In genomic region chr1:156814571-156815260, GRCh38 we compare ENCODE assay signal across 8 cellular contexts. TPM values are rescaled to one million over a fixed set of nuclear protein-coding genes. Genes with fewer than 3 reads are reported as not detected.
DNase-seq lines count a peak whose midpoint lies in the region; ATAC-seq and TF ChIP-seq lines count a peak whose summit lies in the region.
"Had no signal": no experiment of that assay in that cellular context is flagged by ENCODE, and none has a peak within 500 bp of the region (broad histone marks: within the 10 kb centered on the region; RNA-seq: fewer than 3 reads in every experiment).

No MANE protein-coding gene starts in this region.

- H3K27ac ChIP-seq in liver (ENCODE audit: low read depth in 1 of 2, low read length in 2 of 2) (peak overlapping the region; percentile 74 to 84), suprapubic skin (no peak overlapping the region)

- peaks cover 59% of the 10 kb centered on the region in 2 donors for H3K36me3 Mint-ChIP-seq in activated naive CD4-positive, alpha-beta T cell treated with anti-CD3 and anti-CD28 coated beads, Interleukin-2, amount 50 U/mL, for 72 hours

- H3K4me1 ChIP-seq in liver (ENCODE audit: control insufficient read depth in 4 of 4, insufficient read depth in 4 of 4, low read length in 3 of 4) = peaks cover 3 to 8% (median 6%) of the 10 kb centered on the region in 4 donors
- H3K4me1 ChIP-seq in suprapubic skin = peaks cover 17% of the 10 kb centered on the region

- 86% methylated on average over 7 of the region's 7 CpGs for WGBS in liver
- WGBS in suprapubic skin = 59% methylated on average over 3 of the region's 7 CpGs

- ATAC-seq in activated naive CD4-positive, alpha-beta T cell treated with anti-CD3 and anti-CD28 coated beads, Interleukin-2, amount 50 U/mL, for 72 hours = peak in 1 of 2 donors; percentile 45

- no peaks in the 10 kb centered on the region for H3K9me3 ChIP-seq in liver (ENCODE audit: control insufficient read depth in 4 of 4, low read length in 3 of 4)
- H3K9me3 ChIP-seq in suprapubic skin = no peaks in the 10 kb centered on the region

- no peak for TF ChIP-seq EP300 in suprapubic skin (IDR thresholded peaks at IDR 0.05)

- no peaks in the 10 kb centered on the region for H3K36me3 ChIP-seq in liver (ENCODE audit: control insufficient read depth in 4 of 4, insufficient read depth in 3 of 4, low read depth in 1 of 4, low read length in 3 of 4)
- H3K36me3 ChIP-seq in suprapubic skin = no peaks in the 10 kb centered on the region

- no peak for TF ChIP-seq POLR2A in suprapubic skin (IDR thresholded peaks at IDR 0.05)

- no peak for TF ChIP-seq CTCF in liver (IDR thresholded peaks at IDR 0.05; ENCODE audit: low read depth, low read length, missing input control)
- TF ChIP-seq CTCF in suprapubic skin (IDR thresholded peaks at IDR 0.05) = no peak
- no peak for TF ChIP-seq CTCF in GM20000 (IDR thresholded peaks at IDR 0.05; ENCODE audit: extremely low read depth, missing control alignments)

- no peak for TF ChIP-seq RAD21 in liver (IDR thresholded peaks at IDR 0.05)

- H3K27me3 ChIP-seq in liver (ENCODE audit: control insufficient read depth in 4 of 4, insufficient read depth in 4 of 4, low read length in 3 of 4) (no peaks in the 10 kb centered on the region), suprapubic skin (no peaks in the 10 kb centered on the region)

- H3K9ac ChIP-seq in liver (ENCODE audit: low read depth in 1 of 2, low read length in 2 of 2) = no peak overlapping the region

- peak overlapping the region; percentile 95 to 96 for H3K27ac Mint-ChIP-seq in activated naive CD4-positive, alpha-beta T cell treated with anti-CD3 and anti-CD28 coated beads, Interleukin-2, amount 50 U/mL, for 72 hours

- DNase-seq in SK-N-DZ (ENCODE audit: low spot score) (peak; percentile 13), suprapubic skin (ENCODE audit: low spot score in 2 of 2) (no peak), GM20000 (ENCODE audit: low spot score) (no peak), OCI-M1 (lab: John Stamatoyannopoulos, UW) (no peak), NCI-H2081 (lab: John Stamatoyannopoulos, UW) (no peak)
- peak in 1 of 2 donors; percentile 75 for DNase-seq in activated naive CD4-positive, alpha-beta T cell treated with anti-CD3 and anti-CD28 coated beads, Interleukin-2, amount 50 U/mL, for 72 hours (ENCODE audit: low spot score in 2 of 2)
- DNase-seq: NCI-H524 treated with DMSO at 0.1 percent for 48 hours had no signal

- peaks cover 0 to 4% of the 10 kb centered on the region in 2 donors for H3K9me3 Mint-ChIP-seq in activated naive CD4-positive, alpha-beta T cell treated with anti-CD3 and anti-CD28 coated beads, Interleukin-2, amount 50 U/mL, for 72 hours

- H3K4me3 ChIP-seq in liver (ENCODE audit: low read depth in 1 of 3, low read length in 3 of 3) (no peak overlapping the region), suprapubic skin (peak overlapping the region; percentile 52)

TF ChIP-seq in liver, 16 proteins besides CTCF, POLR2A, EP300 and RAD21:
- TF ChIP-seq, protein P1, sequence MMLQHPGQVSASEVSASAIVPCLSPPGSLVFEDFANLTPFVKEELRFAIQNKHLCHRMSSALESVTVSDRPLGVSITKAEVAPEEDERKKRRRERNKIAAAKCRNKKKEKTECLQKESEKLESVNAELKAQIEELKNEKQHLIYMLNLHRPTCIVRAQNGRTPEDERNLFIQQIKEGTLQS (IDR thresholded peaks at IDR 0.05) = no peak
- no peak for TF ChIP-seq GABPA (IDR thresholded peaks at IDR 0.05 in 1 of 2, conservative IDR thresholded peaks at IDR 0.05 in 1 of 2)
- TF ChIP-seq YY1 (IDR thresholded peaks at IDR 0.05) = no peak
- TF ChIP-seq, protein P2, sequence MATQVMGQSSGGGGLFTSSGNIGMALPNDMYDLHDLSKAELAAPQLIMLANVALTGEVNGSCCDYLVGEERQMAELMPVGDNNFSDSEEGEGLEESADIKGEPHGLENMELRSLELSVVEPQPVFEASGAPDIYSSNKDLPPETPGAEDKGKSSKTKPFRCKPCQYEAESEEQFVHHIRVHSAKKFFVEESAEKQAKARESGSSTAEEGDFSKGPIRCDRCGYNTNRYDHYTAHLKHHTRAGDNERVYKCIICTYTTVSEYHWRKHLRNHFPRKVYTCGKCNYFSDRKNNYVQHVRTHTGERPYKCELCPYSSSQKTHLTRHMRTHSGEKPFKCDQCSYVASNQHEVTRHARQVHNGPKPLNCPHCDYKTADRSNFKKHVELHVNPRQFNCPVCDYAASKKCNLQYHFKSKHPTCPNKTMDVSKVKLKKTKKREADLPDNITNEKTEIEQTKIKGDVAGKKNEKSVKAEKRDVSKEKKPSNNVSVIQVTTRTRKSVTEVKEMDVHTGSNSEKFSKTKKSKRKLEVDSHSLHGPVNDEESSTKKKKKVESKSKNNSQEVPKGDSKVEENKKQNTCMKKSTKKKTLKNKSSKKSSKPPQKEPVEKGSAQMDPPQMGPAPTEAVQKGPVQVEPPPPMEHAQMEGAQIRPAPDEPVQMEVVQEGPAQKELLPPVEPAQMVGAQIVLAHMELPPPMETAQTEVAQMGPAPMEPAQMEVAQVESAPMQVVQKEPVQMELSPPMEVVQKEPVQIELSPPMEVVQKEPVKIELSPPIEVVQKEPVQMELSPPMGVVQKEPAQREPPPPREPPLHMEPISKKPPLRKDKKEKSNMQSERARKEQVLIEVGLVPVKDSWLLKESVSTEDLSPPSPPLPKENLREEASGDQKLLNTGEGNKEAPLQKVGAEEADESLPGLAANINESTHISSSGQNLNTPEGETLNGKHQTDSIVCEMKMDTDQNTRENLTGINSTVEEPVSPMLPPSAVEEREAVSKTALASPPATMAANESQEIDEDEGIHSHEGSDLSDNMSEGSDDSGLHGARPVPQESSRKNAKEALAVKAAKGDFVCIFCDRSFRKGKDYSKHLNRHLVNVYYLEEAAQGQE (IDR thresholded peaks at IDR 0.05) = no peak
- TF ChIP-seq NR2F2 (IDR thresholded peaks at IDR 0.05) = no peak
- no peak for TF ChIP-seq SP1 (IDR thresholded peaks at IDR 0.05)
- TF ChIP-seq, protein P3, sequence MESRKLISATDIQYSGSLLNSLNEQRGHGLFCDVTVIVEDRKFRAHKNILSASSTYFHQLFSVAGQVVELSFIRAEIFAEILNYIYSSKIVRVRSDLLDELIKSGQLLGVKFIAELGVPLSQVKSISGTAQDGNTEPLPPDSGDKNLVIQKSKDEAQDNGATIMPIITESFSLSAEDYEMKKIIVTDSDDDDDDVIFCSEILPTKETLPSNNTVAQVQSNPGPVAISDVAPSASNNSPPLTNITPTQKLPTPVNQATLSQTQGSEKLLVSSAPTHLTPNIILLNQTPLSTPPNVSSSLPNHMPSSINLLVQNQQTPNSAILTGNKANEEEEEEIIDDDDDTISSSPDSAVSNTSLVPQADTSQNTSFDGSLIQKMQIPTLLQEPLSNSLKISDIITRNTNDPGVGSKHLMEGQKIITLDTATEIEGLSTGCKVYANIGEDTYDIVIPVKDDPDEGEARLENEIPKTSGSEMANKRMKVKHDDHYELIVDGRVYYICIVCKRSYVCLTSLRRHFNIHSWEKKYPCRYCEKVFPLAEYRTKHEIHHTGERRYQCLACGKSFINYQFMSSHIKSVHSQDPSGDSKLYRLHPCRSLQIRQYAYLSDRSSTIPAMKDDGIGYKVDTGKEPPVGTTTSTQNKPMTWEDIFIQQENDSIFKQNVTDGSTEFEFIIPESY (IDR thresholded peaks at IDR 0.05) = no peak
- TF ChIP-seq FOXA1 (IDR thresholded peaks at IDR 0.05) = no peak
- no peak for TF ChIP-seq HNF4A (conservative IDR thresholded peaks at IDR 0.05)
- TF ChIP-seq TAF1 (conservative IDR thresholded peaks at IDR 0.05) = no peak
- TF ChIP-seq EGR1 (IDR thresholded peaks at IDR 0.05; ENCODE audit: low read depth in 2 of 2) = no peak
- no peak for TF ChIP-seq FOXA2 (IDR thresholded peaks at IDR 0.05)
TF ChIP-seq in liver: peak in this region for 0.

RNA-seq across cellular contexts. Expression of gene SH2D2A, which starts 1.9 kb away (rescaled TPM):
- polyA plus RNA-seq in SK-N-DZ (2014; cell fraction: cytosol; rRNA removed) = 0.61 and 3.2 TPM in 2 replicates
- polyA plus RNA-seq in SK-N-DZ (2014; cell fraction: nucleus; rRNA removed) = 1.4 and 3.3 TPM in 2 replicates
- total RNA-seq in activated naive CD4-positive, alpha-beta T cell treated with anti-CD3 and anti-CD28 coated beads, Interleukin-2, amount 50 U/mL, for 72 hours = 100 to 1,000 TPM; 186 to 215 TPM
- under 1 TPM; 0.14 to 0.17 TPM for total RNA-seq in liver
- under 1 TPM; 0.32 to 0.38 TPM for polyA plus RNA-seq in liver
- under 1 TPM in 2 of 4 donors, not detected in 2; 0.29 to 0.48 TPM for total RNA-seq in suprapubic skin

RNA-seq across cellular contexts. Expression of gene INSRR, which starts 44.2 kb away (rescaled TPM):
- 0.45 and 1.3 TPM in 2 replicates for polyA plus RNA-seq in SK-N-DZ (2014; cell fraction: cytosol; rRNA removed)
- 9.1 and 10.2 TPM in 2 replicates for polyA plus RNA-seq in SK-N-DZ (2014; cell fraction: nucleus; rRNA removed)
- total RNA-seq in activated naive CD4-positive, alpha-beta T cell treated with anti-CD3 and anti-CD28 coated beads, Interleukin-2, amount 50 U/mL, for 72 hours = under 1 TPM; 0.07 to 0.29 TPM
- total RNA-seq in liver (not detected), suprapubic skin (not detected)
- under 1 TPM in 1 of 2 donors, not detected in 1; 0.01 TPM for polyA plus RNA-seq in liver

RNA-seq across cellular contexts. Expression of gene NTRK1, which starts 45.9 kb away (rescaled TPM):
- 11.7 and 16.8 TPM in 2 replicates for polyA plus RNA-seq in SK-N-DZ (2014; cell fraction: cytosol; rRNA removed)
- polyA plus RNA-seq in SK-N-DZ (2014; cell fraction: nucleus; rRNA removed) = 42.6 and 46.0 TPM in 2 replicates
- 1 to 10 TPM; 5.3 to 7.2 TPM for total RNA-seq in activated naive CD4-positive, alpha-beta T cell treated with anti-CD3 and anti-CD28 coated beads, Interleukin-2, amount 50 U/mL, for 72 hours
- total RNA-seq in liver = under 1 TPM; 0.14 to 0.17 TPM
- polyA plus RNA-seq in liver = under 1 TPM; 0.13 to 0.14 TPM
- total RNA-seq in suprapubic skin = under 1 TPM in 1 of 4 donors, not detected in 3; 0.32 TPM

RNA-seq across cellular contexts. Expression of gene PRCC, which starts 47.4 kb away (rescaled TPM):
- polyA plus RNA-seq in SK-N-DZ (2014; cell fraction: cytosol; rRNA removed) = 50.6 and 54.6 TPM in 2 replicates
- 27.8 and 36.4 TPM in 2 replicates for polyA plus RNA-seq in SK-N-DZ (2014; cell fraction: nucleus; rRNA removed)
- total RNA-seq in activated naive CD4-positive, alpha-beta T cell treated with anti-CD3 and anti-CD28 coated beads, Interleukin-2, amount 50 U/mL, for 72 hours = 10 to 100 TPM; 44.5 to 72.1 TPM
- total RNA-seq in liver (10 to 100 TPM in 1 of 2 donors, 1 to 10 TPM in 1; 8.8 to 10.7 TPM), suprapubic skin (10 to 100 TPM; 39.1 to 50.1 (median 43.3) TPM)
- polyA plus RNA-seq in liver = 10 to 100 TPM; 17.9 to 19.3 TPM

Comparison
In these comparisons a context has a peak if more than half of its experiments do, and no peak if none do; other contexts are left out.
1. RNA of gene SH2D2A, which starts 1.9 kb away (total RNA-seq): 186 to 215 TPM in activated naive CD4-positive, alpha-beta T cell treated with anti-CD3 and anti-CD28 coated beads, Interleukin-2, amount 50 U/mL, for 72 hours; 0.29 to 0.48 TPM in suprapubic skin and 0.14 to 0.17 TPM in liver; every median in the first group is over 100 times any median in the second.
2. RNA of gene NTRK1, which starts 45.9 kb away (total RNA-seq): 5.3 to 7.2 TPM in activated naive CD4-positive, alpha-beta T cell treated with anti-CD3 and anti-CD28 coated beads, Interleukin-2, amount 50 U/mL, for 72 hours; 0.14 to 0.17 TPM in liver and 0.32 TPM in suprapubic skin; every median in the first group is over 4 times any median in the second.